14 cellular contexts compared by ENCODE assay signal in the genomic region with DNA sequence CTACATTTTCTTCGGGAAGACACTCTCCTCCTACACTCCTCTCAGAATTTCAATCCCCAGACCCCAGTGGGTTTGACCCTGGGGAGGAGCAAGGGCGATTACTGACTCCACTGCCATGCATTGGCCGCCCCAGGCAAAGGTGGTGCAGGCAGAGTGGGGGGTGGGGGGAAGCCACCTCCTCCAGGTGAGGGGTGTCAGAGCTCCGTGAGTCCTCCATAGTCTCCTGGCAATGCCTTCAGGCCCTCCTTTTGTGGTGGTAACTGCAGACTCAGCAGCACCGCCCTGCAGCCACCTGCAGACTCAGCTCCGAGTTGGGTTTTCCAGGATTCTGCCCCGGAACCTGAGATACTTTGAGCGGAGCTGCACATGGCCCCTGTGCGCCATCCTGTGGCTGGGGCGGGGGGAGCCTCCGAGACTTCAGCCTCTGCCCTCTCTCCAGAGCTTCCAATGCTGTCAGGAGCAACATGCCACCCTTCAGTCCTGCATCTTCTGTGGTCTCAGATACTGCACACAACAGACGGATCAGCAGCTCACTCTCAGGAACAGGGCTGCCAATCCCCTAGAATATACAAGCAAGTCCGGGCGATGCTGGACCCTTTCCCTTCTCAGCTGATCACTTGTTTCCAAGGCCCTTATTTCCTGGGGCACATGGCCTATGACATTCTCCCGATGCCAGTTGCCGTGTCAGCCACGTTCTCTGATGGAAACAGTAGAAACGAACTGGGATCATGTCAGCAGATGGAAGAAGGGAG. TPM values are rescaled to one million over a fixed set of nuclear protein-coding genes. Genes with fewer than 3 reads are reported as not detected.
DNase-seq lines count a peak whose midpoint lies in the region; ATAC-seq and TF ChIP-seq lines count a peak whose summit lies in the region.
"Had no signal": no experiment of that assay in that cellular context is flagged by ENCODE, and none has a peak within 500 bp of the region (broad histone marks: within the 10 kb centered on the region; RNA-seq: fewer than 3 reads in every experiment).

No MANE protein-coding gene starts in this region.

- DNase-seq in ELF-1 (ENCODE audit: low read depth, low spot score) (peak; percentile 91), KBM-7 (peak; percentile 43), mammary epithelial cell (peak; percentile 23), nephron progenitor cell (no peak)
- no peak for DNase-seq in activated T-cell treated with anti-CD3 and anti-CD28 coated beads, Interleukin-2, amount 50 U/mL, for 48 hours
- DNase-seq in activated T-cell treated with anti-CD3 and anti-CD28 coated beads, Interleukin-2, amount 50 U/mL, for 4 hours: no peak
- DNase-seq: activated CD4-positive, alpha-beta T cell treated with anti-CD3 and anti-CD28 coated beads for 36 hours; hypothalamus; NCI-H1417 had no signal

- no peak overlapping the region for H3K4me3 ChIP-seq in mammary epithelial cell (replicated peaks in 1 of 3; ENCODE audit: insufficient read depth in 1 of 3, low read depth in 2 of 3, low read length in 3 of 3)

- peak; percentile 49 to 75 for TF ChIP-seq CTCF in mammary epithelial cell (conservative IDR thresholded peaks at IDR 0.05 in 1 of 2, IDR thresholded peaks at IDR 0.05 in 1 of 2; ENCODE audit: extremely low read depth in 1 of 2, insufficient read depth in 1 of 2, low read depth in 1 of 2, low read length in 2 of 2)
- no peak for TF ChIP-seq CTCF in nephron progenitor cell (IDR thresholded peaks at IDR 0.05)

- H2AFZ ChIP-seq in mammary epithelial cell (ENCODE audit: low read depth, low read length): peak overlapping the region; percentile 60

- peaks cover 50% of the 10 kb centered on the region for H3K4me1 ChIP-seq in mammary epithelial cell (ENCODE audit: insufficient read depth, low read length)

- no peaks in the 10 kb centered on the region for H3K79me2 ChIP-seq in mammary epithelial cell (ENCODE audit: insufficient read depth, low read length)

- H4K20me1 ChIP-seq in mammary epithelial cell (ENCODE audit: insufficient read depth, low read length): no peaks in the 10 kb centered on the region

- intact Hi-C loops in mammary epithelial cell (cut with micrococcal nuclease): loop anchor here (1.0 to 2.0 kb wide), 6 partner anchors 35 to 356 kb away; a partner anchor contains a TSS

- no peak overlapping the region for H3K4me3 Mint-ChIP-seq in nephron progenitor cell
- no peak overlapping the region for H3K4me3 Mint-ChIP-seq in activated T-cell treated with anti-CD3 and anti-CD28 coated beads, Interleukin-2, amount 50 U/mL, for 4 hours
- H3K4me3 Mint-ChIP-seq: activated CD4-positive, alpha-beta T cell treated with anti-CD3 and anti-CD28 coated beads for 36 hours had no signal

- H3K9ac ChIP-seq in mammary epithelial cell (ENCODE audit: insufficient read depth, low read length): no peak overlapping the region

- no peaks in the 10 kb centered on the region for H3K9me3 ChIP-seq in mammary epithelial cell (replicated peaks; ENCODE audit: insufficient read depth, low read length)

- peak overlapping the region; percentile 45 for H3K27ac ChIP-seq in mammary epithelial cell (ENCODE audit: insufficient read depth, low read depth, low read length)

- dilution Hi-C loops in mammary epithelial cell (cut with HindIII; ENCODE audit: low sequenced_read_pairs): loop anchor here (5.0 kb wide), 1 partner anchor 71 kb away; a partner anchor contains a TSS

- no peaks in the 10 kb centered on the region for H3K36me3 Mint-ChIP-seq in nephron progenitor cell (ENCODE audit: low read depth)
- H3K36me3 Mint-ChIP-seq in activated T-cell treated with anti-CD3 and anti-CD28 coated beads, Interleukin-2, amount 50 U/mL, for 4 hours (ENCODE audit: insufficient read depth): no peaks in the 10 kb centered on the region
- H3K36me3 Mint-ChIP-seq: activated naive CD4-positive, alpha-beta T cell treated with anti-CD3 and anti-CD28 coated beads, Interleukin-2, amount 50 U/mL, for 72 hours had no signal

- no peak for ATAC-seq in activated T-cell treated with anti-CD3 and anti-CD28 coated beads, Interleukin-2, amount 50 U/mL, for 4 hours
- ATAC-seq in GM21381 (IDR thresholded peaks at IDR 0.05; ENCODE audit: unreplicated experiment) (no peak), HG03039 (IDR thresholded peaks at IDR 0.05; ENCODE audit: unreplicated experiment) (no peak)
- ATAC-seq: activated CD4-positive, alpha-beta T cell treated with anti-CD3 and anti-CD28 coated beads for 36 hours; activated naive CD4-positive, alpha-beta T cell treated with anti-CD3 and anti-CD28 coated beads, Interleukin-2, amount 50 U/mL, for 72 hours had no signal

- 16% methylated on average over 12 of the region's 18 CpGs for WGBS in mammary epithelial cell (ENCODE audit: low coverage, missing lambda C conversion rate)

- in situ Hi-C loops in KBM-7 (cut with MboI; ENCODE audit: low pct_unique_long_range_greater_than_20kb, low sequenced_read_pairs) (no loop called here), mammary epithelial cell (cut with MboI; ENCODE audit: low sequenced_read_pairs in 2 of 2) (loop anchor here in 1 of 2 donors (5.0 to 10.0 kb wide), 2 partner anchors 34 to 204 kb away; no protein-coding TSS in a partner anchor)

- peaks cover 51% of the 10 kb centered on the region for H3K4me1 Mint-ChIP-seq in nephron progenitor cell
- H3K4me1 Mint-ChIP-seq in activated T-cell treated with anti-CD3 and anti-CD28 coated beads, Interleukin-2, amount 50 U/mL, for 4 hours (ENCODE audit: low read depth): peaks cover 3% of the 10 kb centered on the region

- H3K27ac Mint-ChIP-seq in nephron progenitor cell: peak overlapping the region; percentile 44
- H3K27ac Mint-ChIP-seq: activated CD4-positive, alpha-beta T cell treated with anti-CD3 and anti-CD28 coated beads for 36 hours; activated naive CD4-positive, alpha-beta T cell treated with anti-CD3 and anti-CD28 coated beads, Interleukin-2, amount 50 U/mL, for 72 hours had no signal

- no peaks in the 10 kb centered on the region for H3K27me3 ChIP-seq in mammary epithelial cell (ENCODE audit: insufficient read depth, low read length)

- no peaks in the 10 kb centered on the region for H3K9me3 Mint-ChIP-seq in nephron progenitor cell
- H3K9me3 Mint-ChIP-seq in activated T-cell treated with anti-CD3 and anti-CD28 coated beads, Interleukin-2, amount 50 U/mL, for 4 hours: no peaks in the 10 kb centered on the region
- H3K9me3 Mint-ChIP-seq: activated naive CD4-positive, alpha-beta T cell treated with anti-CD3 and anti-CD28 coated beads, Interleukin-2, amount 50 U/mL, for 72 hours had no signal

- no peaks in the 10 kb centered on the region for H3K36me3 ChIP-seq in mammary epithelial cell (ENCODE audit: insufficient read depth, low read length)

- peaks cover 5% of the 10 kb centered on the region for H3K27me3 Mint-ChIP-seq in nephron progenitor cell (ENCODE audit: low read depth, poor library complexity)
- no peaks in the 10 kb centered on the region for H3K27me3 Mint-ChIP-seq in activated T-cell treated with anti-CD3 and anti-CD28 coated beads, Interleukin-2, amount 50 U/mL, for 4 hours (ENCODE audit: low read depth)
- H3K27me3 Mint-ChIP-seq: activated CD4-positive, alpha-beta T cell treated with anti-CD3 and anti-CD28 coated beads for 36 hours had no signal

- CTCF ChIA-PET in mammary epithelial cell (lab: Charles Lee; ENCODE audit: low non-redundant PET): interaction anchor here (0.5 to 1.7 kb wide), 7 partner anchors 9 to 66 kb away, joined by 3 to 14 read pairs (median 5); no protein-coding TSS in a partner anchor

- peak overlapping the region; percentile 56 for H3K4me2 ChIP-seq in mammary epithelial cell (ENCODE audit: insufficient read depth, low read depth, low read length)

- BruUV-seq in mammary epithelial cell (replicated peaks; lab: Mats Ljungman, UMichigan): no TSS peak

RNA-seq across cellular contexts. Expression of a gene that starts 2.4 kb away (rescaled TPM):
- total RNA-seq in mammary epithelial cell: 1 to 10 TPM; 1.5 to 9.5 TPM
- polyA plus RNA-seq in mammary epithelial cell: 0.60 TPM
- 3.0 TPM for polyA minus RNA-seq in mammary epithelial cell
- total RNA-seq in activated T-cell treated with anti-CD3 and anti-CD28 coated beads, Interleukin-2, amount 50 U/mL, for 4 hours: not detected
- total RNA-seq: activated CD4-positive, alpha-beta T cell treated with anti-CD3 and anti-CD28 coated beads for 36 hours; activated naive CD4-positive, alpha-beta T cell treated with anti-CD3 and anti-CD28 coated beads, Interleukin-2, amount 50 U/mL, for 72 hours; H4; mononuclear cell had no signal

RNA-seq across cellular contexts. Expression of a gene that starts 29.3 kb away (rescaled TPM):
- total RNA-seq in mammary epithelial cell: 10 to 100 TPM in 1 of 2 donors, under 1 TPM in 1; 0.49 to 21.8 TPM
- 6.9 TPM for polyA plus RNA-seq in mammary epithelial cell
- polyA minus RNA-seq in mammary epithelial cell: 16.7 TPM
- not detected for total RNA-seq in activated T-cell treated with anti-CD3 and anti-CD28 coated beads, Interleukin-2, amount 50 U/mL, for 4 hours
- total RNA-seq: activated CD4-positive, alpha-beta T cell treated with anti-CD3 and anti-CD28 coated beads for 36 hours; mononuclear cell had no signal

Comparison
In these comparisons a context has a peak if more than half of its experiments do, and no peak if none do; other contexts are left out.
1. DNase-seq: peak in ELF-1 (single experiment), KBM-7 (single experiment) and mammary epithelial cell (single experiment); none in nephron progenitor cell (single experiment), activated T-cell treated with anti-CD3 and anti-CD28 coated beads, Interleukin-2, amount 50 U/mL, for 48 hours (0 of 2) and activated T-cell treated with anti-CD3 and anti-CD28 coated beads, Interleukin-2, amount 50 U/mL, for 4 hours (single experiment).